Comparison of ENCODE assay signal across 8 cellular contexts in genomic region chr7:133082390-133082766, GRCh38. TPM values are rescaled to one million over a fixed set of nuclear protein-coding genes. Genes with fewer than 3 reads are reported as not detected.
DNase-seq lines count a peak whose midpoint lies in the region; ATAC-seq and TF ChIP-seq lines count a peak whose summit lies in the region.

No MANE protein-coding gene starts in this region.

- peak overlapping the region; percentile 92 for H3K27ac Mint-ChIP-seq in CD4-positive, alpha-beta T cell
- H3K27ac Mint-ChIP-seq in activated naive CD8-positive, alpha-beta T cell treated with anti-CD3 and anti-CD28 coated beads, Interleukin-2, amount 50 U/mL, for 24 hours: peak overlapping the region; percentile 92
- H3K27ac Mint-ChIP-seq in neural progenitor cell: peak overlapping the region; percentile 87

- H3K4me1 Mint-ChIP-seq in CD4-positive, alpha-beta T cell (ENCODE audit: low read depth): peaks cover 28% of the 10 kb centered on the region
- H3K4me1 Mint-ChIP-seq in activated naive CD8-positive, alpha-beta T cell treated with anti-CD3 and anti-CD28 coated beads, Interleukin-2, amount 50 U/mL, for 24 hours: peaks cover 28% of the 10 kb centered on the region
- H3K4me1 Mint-ChIP-seq in neural progenitor cell: peaks cover 15% of the 10 kb centered on the region

- no peaks in the 10 kb centered on the region for H3K9me3 ChIP-seq in CD4-positive, alpha-beta T cell (ENCODE audit: control insufficient read depth, low read length)
- no peaks in the 10 kb centered on the region for H3K9me3 ChIP-seq in neural progenitor cell (ENCODE audit: low read depth)

- H3K9ac ChIP-seq in neural progenitor cell: no peak overlapping the region

- H3K27me3 Mint-ChIP-seq in CD4-positive, alpha-beta T cell: no peaks in the 10 kb centered on the region
- H3K27me3 Mint-ChIP-seq in activated naive CD8-positive, alpha-beta T cell treated with anti-CD3 and anti-CD28 coated beads, Interleukin-2, amount 50 U/mL, for 24 hours: peaks cover 2% of the 10 kb centered on the region
- H3K27me3 Mint-ChIP-seq in neural progenitor cell (ENCODE audit: insufficient read depth, low read depth): peaks cover 2% of the 10 kb centered on the region

- intact Hi-C loops in CD4-positive, alpha-beta T cell (cut with DNase I, micrococcal nuclease): loop anchor here (2.0 to 10.0 kb wide), 5 partner anchors 170 to 1375 kb away; partner anchors contain the start of genes AKR1B1 (in 1 of the 2), EXOC4 (in 1 of the 2), LRGUK (in 1 of the 2) and SLC35B4 (in 1 of the 2)

- peaks cover 15% of the 10 kb centered on the region for H3K4me1 ChIP-seq in neural progenitor cell

- no peak for TF ChIP-seq CTCF in CD4-positive, alpha-beta T cell (IDR thresholded peaks at IDR 0.05)
- no peak for TF ChIP-seq CTCF in neural progenitor cell (IDR thresholded peaks at IDR 0.05)

- H3K27ac ChIP-seq in CD4-positive, alpha-beta T cell (ENCODE audit: low read depth, low read length): no peak overlapping the region
- H3K27ac ChIP-seq in neural progenitor cell: no peak overlapping the region

- peak overlapping the region; percentile 90 for H3K4me3 Mint-ChIP-seq in CD4-positive, alpha-beta T cell
- peak overlapping the region; percentile 94 for H3K4me3 Mint-ChIP-seq in activated naive CD8-positive, alpha-beta T cell treated with anti-CD3 and anti-CD28 coated beads, Interleukin-2, amount 50 U/mL, for 24 hours
- H3K4me3 Mint-ChIP-seq in neural progenitor cell: peak overlapping the region; percentile 94

- DNase-seq in CD4-positive, alpha-beta T cell: no peak
- DNase-seq in activated naive CD8-positive, alpha-beta T cell treated with anti-CD3 and anti-CD28 coated beads, Interleukin-2, amount 50 U/mL, for 24 hours: no peak
- DNase-seq in neural progenitor cell (ENCODE audit: low spot score): no peak
- no peak for DNase-seq in left lobe of liver (ENCODE audit: low spot score)
- DNase-seq in hypothalamus (lab: John Stamatoyannopoulos, UW): no peak
- no peak for DNase-seq in NCI-H774 (lab: John Stamatoyannopoulos, UW)

- no peaks in the 10 kb centered on the region for H3K36me3 ChIP-seq in neural progenitor cell

- no peak overlapping the region for H3K4me3 ChIP-seq in neural progenitor cell

- H3K79me2 ChIP-seq in neural progenitor cell (ENCODE audit: low read depth): peaks cover 45% of the 10 kb centered on the region

- H3K36me3 Mint-ChIP-seq in CD4-positive, alpha-beta T cell (ENCODE audit: low read depth): peaks cover 23% of the 10 kb centered on the region
- H3K36me3 Mint-ChIP-seq in activated naive CD8-positive, alpha-beta T cell treated with anti-CD3 and anti-CD28 coated beads, Interleukin-2, amount 50 U/mL, for 24 hours (ENCODE audit: low read depth): peaks cover 17% of the 10 kb centered on the region
- H3K36me3 Mint-ChIP-seq in neural progenitor cell: no peaks in the 10 kb centered on the region

- ATAC-seq in CD4-positive, alpha-beta T cell (ENCODE audit: poor library complexity): no peak
- ATAC-seq in HG02943 (IDR thresholded peaks at IDR 0.05; ENCODE audit: low read depth, unreplicated experiment) (peak; percentile 1), HG03457 (IDR thresholded peaks at IDR 0.05; ENCODE audit: unreplicated experiment) (no peak), left lobe of liver (no peak)
- ATAC-seq in activated naive CD8-positive, alpha-beta T cell treated with anti-CD3 and anti-CD28 coated beads, Interleukin-2, amount 50 U/mL, for 24 hours: no peak

- no peak overlapping the region for H3K4me2 ChIP-seq in neural progenitor cell

- H3K9me3 Mint-ChIP-seq in CD4-positive, alpha-beta T cell: no peaks in the 10 kb centered on the region
- H3K9me3 Mint-ChIP-seq in activated naive CD8-positive, alpha-beta T cell treated with anti-CD3 and anti-CD28 coated beads, Interleukin-2, amount 50 U/mL, for 24 hours: no peaks in the 10 kb centered on the region
- H3K9me3 Mint-ChIP-seq in neural progenitor cell: no peaks in the 10 kb centered on the region

- CTCF ChIA-PET in CD4-positive, alpha-beta T cell (lab: Charles Lee): interaction anchor here (1.0 kb wide), 1 partner anchor 169 kb away, joined by 3 read pairs; no protein-coding TSS in a partner anchor

- H2AFZ ChIP-seq in neural progenitor cell (replicated peaks): peak overlapping the region; percentile 95

- H3F3A ChIP-seq in neural progenitor cell (ENCODE audit: low read depth): no peaks in the 10 kb centered on the region

- H4K20me1 ChIP-seq in neural progenitor cell (ENCODE audit: low read depth): peaks cover 38% of the 10 kb centered on the region

- POLR2A ChIA-PET in CD4-positive, alpha-beta T cell (lab: Charles Lee): interaction anchor here (0.7 to 2.3 kb wide), 8 partner anchors 16 to 1757 kb away, joined by 3 to 13 read pairs (median 4); partner anchors contain the start of genes EXOC4, LRGUK and SLC35B4

- no peaks in the 10 kb centered on the region for H3K27me3 ChIP-seq in CD4-positive, alpha-beta T cell (ENCODE audit: control insufficient read depth, insufficient read depth, low read length)
- H3K27me3 ChIP-seq in neural progenitor cell: no peaks in the 10 kb centered on the region

RNA-seq across cellular contexts. Expression of gene CHCHD3, which starts 0.5 kb away (rescaled TPM):
- 10 to 100 TPM; 21.6 to 21.7 TPM for total RNA-seq in CD4-positive, alpha-beta T cell
- 95.4 and 142 TPM in 2 replicates for total RNA-seq in neural progenitor cell (ENCODE audit: low replicate concordance)
- 20.5 TPM for total RNA-seq in left lobe of liver
